ENCODE assay signal across 20 cellular contexts in the genomic region with DNA sequence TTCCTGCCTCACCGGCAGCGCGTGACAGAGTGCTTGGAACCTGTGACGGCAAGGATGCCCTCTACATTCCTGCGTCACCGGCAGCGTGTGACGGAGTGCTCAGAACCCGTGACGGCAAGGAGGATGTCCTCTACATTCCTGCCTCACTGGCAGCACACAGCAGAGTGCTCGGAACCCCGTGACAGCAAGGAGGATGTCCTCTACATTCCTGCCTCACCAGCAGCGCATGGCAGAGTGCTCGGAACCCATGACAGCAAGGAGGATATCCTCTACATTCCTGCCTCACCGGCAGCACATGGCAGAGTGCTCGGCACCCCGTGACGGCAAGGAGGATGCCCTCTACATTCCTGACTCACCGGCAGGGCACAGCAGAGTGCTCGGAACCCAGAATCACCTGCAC.
DNase-seq lines count a peak whose midpoint lies in the region; ATAC-seq, FAIRE-seq and TF ChIP-seq lines count a peak whose summit lies in the region.
"Had no signal": no experiment of that assay in that cellular context is flagged by ENCODE, and none has a peak within 500 bp of the region (broad histone marks: within the 10 kb centered on the region; RNA-seq: fewer than 3 reads in every experiment).

No MANE protein-coding gene starts in this region.

- H3K27me3 ChIP-seq in OCI-LY1 (ENCODE audit: insufficient read depth, low read length), result no peaks in the 10 kb centered on the region
- H3K27me3 ChIP-seq in esophagus squamous epithelium, result no peaks in the 10 kb centered on the region
- H3K27me3 ChIP-seq in spleen (replicated peaks in 1 of 7), result no peaks in the 10 kb centered on the region
- H3K27me3 ChIP-seq in hepatocyte, result no peaks in the 10 kb centered on the region
- no peaks in the 10 kb centered on the region for H3K27me3 ChIP-seq in pancreas
- H3K27me3 ChIP-seq: SJCRH30 had no signal

- H3K36me3 ChIP-seq in OCI-LY1 (ENCODE audit: insufficient read depth, low read length), result peaks cover 40% of the 10 kb centered on the region
- peaks cover 0 to 8% (median 0%) of the 10 kb centered on the region in 3 donors for H3K36me3 ChIP-seq in esophagus squamous epithelium
- no peaks in the 10 kb centered on the region for H3K36me3 ChIP-seq in spleen
- H3K36me3 ChIP-seq in hepatocyte (replicated peaks; ENCODE audit: insufficient read depth, low read depth), result no peaks in the 10 kb centered on the region
- no peaks in the 10 kb centered on the region for H3K36me3 ChIP-seq in pancreas
- H3K36me3 ChIP-seq: SJCRH30 had no signal

- TF ChIP-seq POLR2A in esophagus squamous epithelium (IDR thresholded peaks at IDR 0.05) (no peak), spleen (IDR thresholded peaks at IDR 0.05) (no peak)

- DNase-seq in esophagus squamous epithelium (lab: John Stamatoyannopoulos, UW) (no peak), left kidney (ENCODE audit: low read depth, low spot score) (peak; percentile 97), spleen (peak; percentile 59), NCI-H774 (lab: John Stamatoyannopoulos, UW) (no peak), activated gamma-delta T cell (lab: John Stamatoyannopoulos, UW) (no peak), hepatocyte (ENCODE audit: low spot score) (no peak), pancreas (no peak)
- DNase-seq: activated CD4-positive, CD25-positive, alpha-beta regulatory T cell; activated CD8-positive, alpha-beta memory T cell treated with anti-CD3 and anti-CD28 coated beads for 24 hours; COR-L47; HCEC 1CT; NCI-H1417 treated with DMSO at 0.1 percent for 48 hours; NCI-H526; SJCRH30; stimulated activated CD4-positive, alpha-beta T cell treated with anti-CD3 and anti-CD28 coated beads, Interleukin-4, amount 100 ng/mL, for 1 hour; T-helper 2 cell had no signal

- 66 to 82% methylated on average over 10 to 11 of the region's 20 CpGs for WGBS in esophagus squamous epithelium, 2 donors
- 72 to 93% (median 84%) methylated on average over 18 to 20 of the region's 20 CpGs for WGBS in spleen, 5 donors
- 96% methylated on average over 20 of the region's 20 CpGs for WGBS in hepatocyte (ENCODE audit: low lambda C conversion rate, missing lambda C conversion rate)
- WGBS in pancreas, 2 donors, result 89 to 95% methylated on average over 20 of the region's 20 CpGs

- no peak for TF ChIP-seq CTCF in OCI-LY1 (IDR thresholded peaks at IDR 0.05; ENCODE audit: low read length)
- TF ChIP-seq CTCF in esophagus squamous epithelium (IDR thresholded peaks at IDR 0.05), result no peak
- no peak for TF ChIP-seq CTCF in spleen (IDR thresholded peaks at IDR 0.05 in 8 of 11, conservative IDR thresholded peaks at IDR 0.05 in 3 of 11)
- TF ChIP-seq CTCF in hepatocyte (IDR thresholded peaks at IDR 0.05; ENCODE audit: poor library complexity), result no peak
- no peak for TF ChIP-seq CTCF in pancreas (IDR thresholded peaks at IDR 0.05)

- no peaks in the 10 kb centered on the region for H3K9me3 ChIP-seq in OCI-LY1 (ENCODE audit: low read length)
- no peaks in the 10 kb centered on the region for H3K9me3 ChIP-seq in esophagus squamous epithelium
- H3K9me3 ChIP-seq in spleen, result no peaks in the 10 kb centered on the region
- no peaks in the 10 kb centered on the region for H3K9me3 ChIP-seq in hepatocyte (ENCODE audit: low read depth)
- H3K9me3 ChIP-seq in pancreas, result no peaks in the 10 kb centered on the region
- H3K9me3 ChIP-seq: mucosa of descending colon, SJCRH30 had no signal

- intact Hi-C loops in esophagus squamous epithelium (cut with DNase I) (no loop called here), spleen (cut with DNase I; ENCODE audit: low total_unique reads) (no loop called here), pancreas (cut with DNase I) (no loop called here)

- H3K9me2 ChIP-seq in OCI-LY1 (ENCODE audit: low read depth, low read length) (no peaks in the 10 kb centered on the region), hepatocyte (replicated peaks; ENCODE audit: insufficient read depth) (no peaks in the 10 kb centered on the region)

- peaks cover 30% of the 10 kb centered on the region for H3K79me2 ChIP-seq in OCI-LY1 (ENCODE audit: insufficient read depth, low read length)
- H3K79me2 ChIP-seq in hepatocyte, result peaks cover 7% of the 10 kb centered on the region

- ATAC-seq in pancreas, result no peak
- ATAC-seq: mucosa of descending colon had no signal

- no peak for FAIRE-seq in pancreas (lab: Jason Lieb, UNC)
- FAIRE-seq: islet of Langerhans had no signal

- H3K4me3 ChIP-seq in OCI-LY1 (ENCODE audit: low read depth, low read length, poor library complexity, severe bottlenecking) (peak overlapping the region; percentile 48), esophagus squamous epithelium (no peak overlapping the region), spleen (no peak overlapping the region), hepatocyte (no peak overlapping the region), pancreas (no peak overlapping the region)
- H3K4me3 ChIP-seq: mucosa of descending colon, SJCRH30, skin epidermis had no signal

- H3K4me1 ChIP-seq in OCI-LY1 (ENCODE audit: insufficient read depth, low read length, severe bottlenecking) (peaks cover 62% of the 10 kb centered on the region), esophagus squamous epithelium (peaks cover 0 to 19% (median 0%) of the 10 kb centered on the region in 3 donors), spleen (peaks cover 0 to 6% (median 0%) of the 10 kb centered on the region in 6 donors), hepatocyte (ENCODE audit: insufficient read depth) (peaks cover 7% of the 10 kb centered on the region), pancreas (no peaks in the 10 kb centered on the region)
- H3K4me1 ChIP-seq: SJCRH30 had no signal

- H3K27ac ChIP-seq in OCI-LY1 (ENCODE audit: low read depth, low read length, poor library complexity, severe bottlenecking), result peak overlapping the region; percentile 93
- peak overlapping the region in 3 of 4 donors; percentile 46 to 62 (median 47) for H3K27ac ChIP-seq in esophagus squamous epithelium
- no peak overlapping the region for H3K27ac ChIP-seq in spleen
- no peak overlapping the region for H3K27ac ChIP-seq in hepatocyte
- no peak overlapping the region for H3K27ac ChIP-seq in pancreas
- H3K27ac ChIP-seq: SJCRH30, skin epidermis had no signal

- H3K4me2 ChIP-seq in OCI-LY1 (ENCODE audit: low read length) (peak overlapping the region; percentile 56), hepatocyte (no peak overlapping the region)

- H4K20me1 ChIP-seq in OCI-LY1 (ENCODE audit: insufficient read depth, low read length) (no peaks in the 10 kb centered on the region), hepatocyte (ENCODE audit: insufficient read depth, poor library complexity, severe bottlenecking) (no peaks in the 10 kb centered on the region)

- no peak overlapping the region for H2AFZ ChIP-seq in OCI-LY1 (ENCODE audit: low read length)
- H2AFZ ChIP-seq in hepatocyte, result no peak overlapping the region

- H3F3A ChIP-seq in OCI-LY1 (ENCODE audit: insufficient read depth, low read length), result no peaks in the 10 kb centered on the region; the same call in 1 of the 2 replicates

- H3K9ac ChIP-seq in OCI-LY1 (ENCODE audit: low read length), result peak overlapping the region; percentile 54; the same call in 1 of the 2 replicates

Comparison
In these comparisons a context has a peak if more than half of its experiments do, and no peak if none do; other contexts are left out.
1. H3K27ac ChIP-seq: peak in OCI-LY1 (single experiment) and esophagus squamous epithelium (3 of 4); none in spleen (0 of 8), hepatocyte (single experiment) and pancreas (0 of 4).
2. DNase-seq: peak in left kidney (single experiment) and spleen (single experiment); none in esophagus squamous epithelium (single experiment), NCI-H774 (single experiment), activated gamma-delta T cell (single experiment), hepatocyte (single experiment) and pancreas (0 of 6).